Comparison of ENCODE assay signal across 20 cellular contexts in the genomic region with DNA sequence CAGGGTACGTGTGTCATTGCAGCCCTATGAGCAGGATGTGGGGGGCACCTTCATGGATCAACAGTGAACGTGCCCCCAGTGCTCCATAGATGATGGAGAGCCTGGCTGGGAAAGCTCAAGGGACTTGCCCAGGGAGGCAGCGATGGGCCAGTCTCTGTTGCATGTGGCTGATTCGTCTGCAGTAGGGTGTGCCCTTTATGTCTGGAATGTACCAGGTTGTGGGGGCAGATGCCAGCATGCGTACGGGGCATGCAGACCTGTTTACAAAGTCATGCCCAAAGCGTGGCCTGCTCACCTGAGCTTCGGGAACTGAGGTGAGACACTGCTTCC.
DNase-seq lines count a peak whose midpoint lies in the region; ATAC-seq and TF ChIP-seq lines count a peak whose summit lies in the region.
"Had no signal": no experiment of that assay in that cellular context is flagged by ENCODE, and none has a peak within 500 bp of the region (broad histone marks: within the 10 kb centered on the region; RNA-seq: fewer than 3 reads in every experiment).

No MANE protein-coding gene starts in this region.

- in situ Hi-C loops in KBM-7 (cut with MboI; ENCODE audit: low pct_unique_long_range_greater_than_20kb, low sequenced_read_pairs) = loop anchor here (10.0 kb wide), 1 partner anchor 88 kb away; no protein-coding TSS in a partner anchor

- DNase-seq in activated naive CD4-positive, alpha-beta T cell treated with anti-CD3 and anti-CD28 coated beads, Interleukin-2, amount 50 U/mL, for 72 hours (ENCODE audit: low spot score in 2 of 2) = no peak
- no peak for DNase-seq in activated naive CD4-positive, alpha-beta T cell treated with Interleukin-2 at 50 U/mL for 16 hours
- DNase-seq in body of pancreas = no peak
- DNase-seq in sigmoid colon = peak; percentile 54
- no peak for DNase-seq in spleen
- no peak for DNase-seq in cerebellar cortex (ENCODE audit: low spot score)
- no peak for DNase-seq in KBM-7
- DNase-seq: AML-193; CD8-positive, alpha-beta T cell; DMS153; GOT3; MG63; NCI-H1417; NCI-H1694 treated with DMSO at 0.1 percent for 48 hours; NCI-H2081 treated with DMSO at 0.1 percent for 48 hours; NCI-H2171 treated with DMSO at 0.1 percent for 48 hours; NCI-H524 treated with DMSO at 0.1 percent for 48 hours; OCI-M1; SJCRH30 had no signal

- intact Hi-C loops in body of pancreas (cut with DNase I) = loop anchor here (5.0 kb wide), 1 partner anchor 90 kb away; no protein-coding TSS in a partner anchor
- intact Hi-C loops in sigmoid colon (cut with DNase I) = no loop called here
- intact Hi-C loops in spleen (cut with DNase I; ENCODE audit: low total_unique reads) = no loop called here

- ATAC-seq in activated naive CD4-positive, alpha-beta T cell treated with anti-CD3 and anti-CD28 coated beads, Interleukin-2, amount 50 U/mL, for 72 hours = no peak
- ATAC-seq in body of pancreas = no peak
- ATAC-seq: CD8-positive, alpha-beta T cell had no signal

- TF ChIP-seq CTCF in body of pancreas (IDR thresholded peaks at IDR 0.05) = no peak
- TF ChIP-seq CTCF in sigmoid colon (IDR thresholded peaks at IDR 0.05) = no peak
- no peak for TF ChIP-seq CTCF in spleen (IDR thresholded peaks at IDR 0.05 in 8 of 11, conservative IDR thresholded peaks at IDR 0.05 in 3 of 11)

- TF ChIP-seq POLR2A in body of pancreas (IDR thresholded peaks at IDR 0.05) (no peak), sigmoid colon (IDR thresholded peaks at IDR 0.05) (no peak), spleen (IDR thresholded peaks at IDR 0.05) (no peak)

- H3K36me3 ChIP-seq in body of pancreas (replicated peaks in 1 of 2; ENCODE audit: insufficient read depth in 1 of 2, low read depth in 2 of 2) (peaks cover 0 to 12% of the 10 kb centered on the region in 2 donors), sigmoid colon (peaks cover 4 to 54% (median 22%) of the 10 kb centered on the region in 4 donors), spleen (peaks cover 0 to 96% (median 63%) of the 10 kb centered on the region in 6 donors)

- H3K4me1 ChIP-seq in body of pancreas (peaks cover 50% of the 10 kb centered on the region), sigmoid colon (peaks cover 0 to 8% (median 2%) of the 10 kb centered on the region in 4 donors), spleen (peaks cover 0 to 9% (median 7%) of the 10 kb centered on the region in 6 donors)
- H3K4me1 ChIP-seq: SJCRH30 had no signal

- peak overlapping the region in 3 of 4 donors; percentile 13 to 58 (median 28) for H3K27ac ChIP-seq in body of pancreas
- H3K27ac ChIP-seq in sigmoid colon = no peak overlapping the region
- H3K27ac ChIP-seq in spleen = no peak overlapping the region
- H3K27ac ChIP-seq: SJCRH30 had no signal

- peak overlapping the region; percentile 71 to 74 for H3K27ac Mint-ChIP-seq in activated naive CD4-positive, alpha-beta T cell treated with anti-CD3 and anti-CD28 coated beads, Interleukin-2, amount 50 U/mL, for 72 hours
- H3K27ac Mint-ChIP-seq: CD8-positive, alpha-beta T cell; IgD-negative memory B cell had no signal

- H3K4me3 ChIP-seq in body of pancreas (no peak overlapping the region), sigmoid colon (no peak overlapping the region), spleen (no peak overlapping the region)
- H3K4me3 ChIP-seq: MG63, SJCRH30 had no signal

- 83 to 88% methylated on average over 4 to 5 of the region's 8 CpGs for WGBS in body of pancreas, 2 donors
- 89 to 95% methylated on average over 8 of the region's 8 CpGs for WGBS in sigmoid colon, 2 donors
- 85 to 96% (median 94%) methylated on average over 3 to 8 of the region's 8 CpGs for WGBS in spleen, 5 donors

- H3K27me3 ChIP-seq in body of pancreas (no peaks in the 10 kb centered on the region), sigmoid colon (no peaks in the 10 kb centered on the region), spleen (replicated peaks in 1 of 7) (no peaks in the 10 kb centered on the region)
- H3K27me3 ChIP-seq: MG63, SJCRH30 had no signal

- peaks cover 0 to under 1% of the 10 kb centered on the region in 2 donors for H3K36me3 Mint-ChIP-seq in activated naive CD4-positive, alpha-beta T cell treated with anti-CD3 and anti-CD28 coated beads, Interleukin-2, amount 50 U/mL, for 72 hours

- TF ChIP-seq EP300 in sigmoid colon (IDR thresholded peaks at IDR 0.05) = no peak

- H3K9me3 Mint-ChIP-seq in activated naive CD4-positive, alpha-beta T cell treated with anti-CD3 and anti-CD28 coated beads, Interleukin-2, amount 50 U/mL, for 72 hours = no peaks in the 10 kb centered on the region
- H3K9me3 Mint-ChIP-seq: CD8-positive, alpha-beta T cell; IgD-negative memory B cell had no signal

- H3K9me3 ChIP-seq in body of pancreas (no peaks in the 10 kb centered on the region), sigmoid colon (no peaks in the 10 kb centered on the region), spleen (no peaks in the 10 kb centered on the region)
- H3K9me3 ChIP-seq: MG63, SJCRH30 had no signal

Comparison
In these comparisons a context has a peak if more than half of its experiments do, and no peak if none do; other contexts are left out.
1. H3K27ac ChIP-seq: peak in body of pancreas (3 of 4); none in sigmoid colon (0 of 4) and spleen (0 of 8).